Comparison of ENCODE assay signal across 6 cellular contexts in the genomic region with DNA sequence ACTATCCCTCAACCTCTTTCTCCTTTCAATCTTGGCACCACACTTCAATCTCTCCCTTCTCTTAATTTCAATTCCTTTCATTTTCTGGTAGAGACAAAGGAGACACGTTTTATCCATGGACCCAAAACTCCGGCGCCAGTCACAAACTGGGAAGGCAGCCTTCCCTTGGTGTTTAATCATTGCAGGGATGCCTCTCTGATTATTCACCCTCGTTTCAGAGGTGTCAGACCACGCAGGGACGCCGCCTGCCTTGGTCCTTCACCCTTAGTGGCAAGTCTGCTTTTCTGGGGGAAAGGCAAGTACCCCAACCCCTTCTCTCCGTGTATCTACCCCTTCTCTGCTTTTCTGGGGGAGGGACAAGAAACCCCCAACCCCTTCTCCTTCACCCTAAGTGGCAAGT. TPM values are rescaled to one million over a fixed set of nuclear protein-coding genes. Genes with fewer than 3 reads are reported as not detected.
"Had no signal": no experiment of that assay in that cellular context is flagged by ENCODE, and none has a peak within 500 bp of the region (broad histone marks: within the 10 kb centered on the region; RNA-seq: fewer than 3 reads in every experiment).

No MANE protein-coding gene starts in this region.

RNA-seq across cellular contexts. Expression of gene IZUMO1R, which starts 41.9 kb away (rescaled TPM):
- total RNA-seq: GM23248, GM23338, H1, H4, H7, H9 had no signal
- polyA plus RNA-seq: GM23248, GM23338, H1 had no signal

RNA-seq across cellular contexts. Expression of gene GPR83, which starts 54.9 kb away (rescaled TPM):
- total RNA-seq: GM23248, H9 had no signal
- polyA plus RNA-seq: GM23248 had no signal
